ENCODE assay signal across 18 cellular contexts in genomic region chr5:132026516-132027008, GRCh38. TPM values are rescaled to one million over a fixed set of nuclear protein-coding genes. Genes with fewer than 3 reads are reported as not detected.
DNase-seq lines count a peak whose midpoint lies in the region; ATAC-seq and TF ChIP-seq lines count a peak whose summit lies in the region.
"Had no signal": no experiment of that assay in that cellular context is flagged by ENCODE, and none has a peak within 500 bp of the region (broad histone marks: within the 10 kb centered on the region; RNA-seq: fewer than 3 reads in every experiment).

No MANE protein-coding gene starts in this region.

- POLR2A ChIA-PET in HEK293T (lab: Yijun Ruan, JAX): no interaction called here

- no peaks in the 10 kb centered on the region for H3K27me3 ChIP-seq in upper lobe of right lung
- H3K27me3 ChIP-seq: dorsolateral prefrontal cortex, transverse colon had no signal

- no peaks in the 10 kb centered on the region for H3K9me3 ChIP-seq in upper lobe of right lung
- H3K9me3 ChIP-seq: transverse colon had no signal

- H3K27ac ChIP-seq in upper lobe of right lung: no peak overlapping the region
- H3K27ac ChIP-seq: dorsolateral prefrontal cortex, HL-60, transverse colon had no signal

- no peaks in the 10 kb centered on the region for H3K4me1 ChIP-seq in upper lobe of right lung
- H3K4me1 ChIP-seq: transverse colon had no signal

- no peaks in the 10 kb centered on the region for H3K36me3 ChIP-seq in upper lobe of right lung
- H3K36me3 ChIP-seq: transverse colon had no signal

- CTCF ChIA-PET in HEK293T (lab: Yijun Ruan, JAX): no interaction called here

- H3K4me3 ChIP-seq in upper lobe of right lung: no peak overlapping the region
- H3K4me3 ChIP-seq: dorsolateral prefrontal cortex, transverse colon had no signal

- peak; percentile 61 for DNase-seq in stimulated activated CD4-positive, alpha-beta T cell treated with anti-CD3 and anti-CD28 coated beads, Interleukin-15, amount 100 ng/mL, for 24 hours
- no peak for DNase-seq in stimulated activated CD4-positive, alpha-beta T cell treated with anti-CD3 and anti-CD28 coated beads, Interleukin-4, amount 100 ng/mL, for 1 hour
- DNase-seq in activated T-cell treated with anti-CD3 and anti-CD28 coated beads, Interleukin-2, amount 50 U/mL, for 1 hour: peak; percentile 41
- peak; percentile 37 for DNase-seq in islet precursor cell
- DNase-seq in upper lobe of right lung: peak; percentile 40
- DNase-seq in AG08395 (ENCODE audit: low spot score): no peak
- DNase-seq in HEK293T (ENCODE audit: extremely low spot score): no peak
- DNase-seq: DMS153, Karpas-422, NCI-H1436 treated with DMSO at 0.1 percent for 48 hours, transverse colon had no signal

- TF ChIP-seq CTCF in upper lobe of right lung (IDR thresholded peaks at IDR 0.05): no peak

- ATAC-seq in upper lobe of right lung (peak; percentile 14), GM18861 (IDR thresholded peaks at IDR 0.05; ENCODE audit: unreplicated experiment) (no peak)
- ATAC-seq: HCT116 had no signal

- intact Hi-C loops in upper lobe of right lung (cut with DNase I): no loop called here

TF ChIP-seq in HEK293T, 16 proteins besides CTCF, POLR2A, EP300 and RAD21:
- TF ChIP-seq HDGF (IDR thresholded peaks at IDR 0.05; ENCODE audit: borderline replicate concordance): no peak
- no peak for TF ChIP-seq SP1 (IDR thresholded peaks at IDR 0.05)
- no peak for TF ChIP-seq FOXM1 (IDR thresholded peaks at IDR 0.05; ENCODE audit: borderline replicate concordance)
- TF ChIP-seq SUZ12 (IDR thresholded peaks at IDR 0.05): no peak
- TF ChIP-seq FOXA1 (IDR thresholded peaks at IDR 0.05): no peak
- TF ChIP-seq ARNT (IDR thresholded peaks at IDR 0.05): no peak
- no peak for TF ChIP-seq BHLHE40 (IDR thresholded peaks at IDR 0.05; ENCODE audit: borderline replicate concordance)
- TF ChIP-seq PKNOX1 (IDR thresholded peaks at IDR 0.05): no peak
- no peak for TF ChIP-seq CTBP1 (IDR thresholded peaks at IDR 0.05; ENCODE audit: borderline replicate concordance)

RNA-seq across cellular contexts. Expression of gene ACSL6, which starts 15.1 kb away (rescaled TPM):
- total RNA-seq in upper lobe of right lung: 0.98 TPM
- total RNA-seq: RPMI7951 had no signal

RNA-seq across cellular contexts. Expression of gene IL3, which starts 33.9 kb away (rescaled TPM):
- total RNA-seq in upper lobe of right lung: not detected
- total RNA-seq: dorsolateral prefrontal cortex, lower leg skin, NCI-H460, RPMI7951, transverse colon had no signal

RNA-seq across cellular contexts. Expression of gene CSF2, which starts 47.0 kb away (rescaled TPM):
- total RNA-seq in upper lobe of right lung: 7.1 TPM
- total RNA-seq: dorsolateral prefrontal cortex, lower leg skin, NCI-H460, transverse colon had no signal

Comparison
In these comparisons a context has a peak if more than half of its experiments do, and no peak if none do; other contexts are left out.
1. DNase-seq: peak in stimulated activated CD4-positive, alpha-beta T cell treated with anti-CD3 and anti-CD28 coated beads, Interleukin-15, amount 100 ng/mL, for 24 hours (single experiment), activated T-cell treated with anti-CD3 and anti-CD28 coated beads, Interleukin-2, amount 50 U/mL, for 1 hour (single experiment), islet precursor cell (single experiment) and upper lobe of right lung (single experiment); none in stimulated activated CD4-positive, alpha-beta T cell treated with anti-CD3 and anti-CD28 coated beads, Interleukin-4, amount 100 ng/mL, for 1 hour (single experiment), AG08395 (single experiment) and HEK293T (single experiment).